In genomic region chr10:100020161-100020882, GRCh38 we compare ENCODE assay signal across 9 cellular contexts. TPM values are rescaled to one million over a fixed set of nuclear protein-coding genes. Genes with fewer than 3 reads are reported as not detected.
DNase-seq lines count a peak whose midpoint lies in the region; ATAC-seq and TF ChIP-seq lines count a peak whose summit lies in the region.
"Had no signal": no experiment of that assay in that cellular context is flagged by ENCODE, and none has a peak within 500 bp of the region (broad histone marks: within the 10 kb centered on the region; RNA-seq: fewer than 3 reads in every experiment).

No MANE protein-coding gene starts in this region.

- H3K4me3 Mint-ChIP-seq in central memory CD8-positive, alpha-beta T cell: no peak overlapping the region
- no peak overlapping the region for H3K4me3 Mint-ChIP-seq in activated T-helper 1 cell treated with anti-CD3 and anti-CD28 coated beads, Interleukin-12 subunit alpha, Interleukin-12 subunit beta, Interleukin-2, Interleukin-4 antibody, amounts not matched to agents 30 ng/mL and 10 ng/mL and 1 ng/mL, durations not matched to agents 14 hours and 24 hours and 36 hours

- ATAC-seq in GM21515 (IDR thresholded peaks at IDR 0.05; ENCODE audit: unreplicated experiment) (peak; percentile 72), lower lobe of right lung (no peak)
- ATAC-seq in central memory CD8-positive, alpha-beta T cell (replicated peaks; ENCODE audit: extremely low read depth, poor library complexity, severe bottlenecking): peak; percentile 73

- H3K36me3 Mint-ChIP-seq in central memory CD8-positive, alpha-beta T cell (ENCODE audit: insufficient read depth): peaks cover 1% of the 10 kb centered on the region
- no peaks in the 10 kb centered on the region for H3K36me3 Mint-ChIP-seq in activated T-helper 1 cell treated with anti-CD3 and anti-CD28 coated beads, Interleukin-12 subunit alpha, Interleukin-12 subunit beta, Interleukin-2, Interleukin-4 antibody, amounts not matched to agents 30 ng/mL and 10 ng/mL and 1 ng/mL, durations not matched to agents 14 hours and 24 hours and 36 hours (ENCODE audit: low read depth)

- H3K36me3 ChIP-seq in GM06990 (ENCODE audit: control insufficient read depth, insufficient read depth, low read length) (no peaks in the 10 kb centered on the region), KMS-11 (ENCODE audit: insufficient read depth) (no peaks in the 10 kb centered on the region), lower lobe of right lung (no peaks in the 10 kb centered on the region)

- intact Hi-C loops in lower lobe of right lung (cut with DNase I): no loop called here
- intact Hi-C loops in activated T-helper 1 cell treated with anti-CD3 and anti-CD28 coated beads, Interleukin-12 subunit alpha, Interleukin-12 subunit beta, Interleukin-2, Interleukin-4 antibody, amounts not matched to agents 30 ng/mL and 10 ng/mL and 1 ng/mL, durations not matched to agents 14 hours and 24 hours and 36 hours (cut with micrococcal nuclease): no loop called here

- H4K20me1 ChIP-seq in KMS-11 (ENCODE audit: insufficient read depth): no peaks in the 10 kb centered on the region

- DNase-seq in GM06990 (ENCODE audit: extremely low read depth, insufficient read length): peak; percentile 79
- no peak for DNase-seq in central memory CD8-positive, alpha-beta T cell (ENCODE audit: low spot score in 2 of 2)
- DNase-seq in lower lobe of right lung: no peak
- DNase-seq in NCI-H1930 (lab: John Stamatoyannopoulos, UW): no peak
- no peak for DNase-seq in activated T-helper 1 cell treated with anti-CD3 and anti-CD28 coated beads, Interleukin-12 subunit alpha, Interleukin-12 subunit beta, Interleukin-2, Interleukin-4 antibody, amounts not matched to agents 30 ng/mL and 10 ng/mL and 1 ng/mL, durations not matched to agents 14 hours and 24 hours and 36 hours (ENCODE audit: low spot score)
- no peak for DNase-seq in stimulated activated CD4-positive, alpha-beta T cell treated with anti-CD3 and anti-CD28 coated beads, Interleukin-4, amount 100 ng/mL, for 4 hours

- H3K4me1 ChIP-seq in KMS-11 (ENCODE audit: low read depth, poor library complexity, severe bottlenecking) (peaks cover 27% of the 10 kb centered on the region), lower lobe of right lung (no peaks in the 10 kb centered on the region)

- H3K27me3 ChIP-seq in GM06990 (replicated peaks; ENCODE audit: control insufficient read depth, insufficient read depth, low read length) (no peaks in the 10 kb centered on the region), KMS-11 (ENCODE audit: insufficient read depth, low read depth) (no peaks in the 10 kb centered on the region), lower lobe of right lung (ENCODE audit: low read depth) (no peaks in the 10 kb centered on the region)

- peak overlapping the region; percentile 33 for H3K4me2 ChIP-seq in KMS-11

- H3K4me3 ChIP-seq in GM06990 (replicated peaks; ENCODE audit: low read depth, low read length): no peak overlapping the region
- no peak overlapping the region for H3K4me3 ChIP-seq in KMS-11 (IDR thresholded peaks at IDR 0.05; ENCODE audit: insufficient read depth, low read depth, low read length)
- no peak overlapping the region for H3K4me3 ChIP-seq in lower lobe of right lung
- H3K4me3 ChIP-seq: lung had no signal

- no peak overlapping the region for H3K27ac Mint-ChIP-seq in central memory CD8-positive, alpha-beta T cell (ENCODE audit: low read depth)
- H3K27ac Mint-ChIP-seq in activated T-helper 1 cell treated with anti-CD3 and anti-CD28 coated beads, Interleukin-12 subunit alpha, Interleukin-12 subunit beta, Interleukin-2, Interleukin-4 antibody, amounts not matched to agents 30 ng/mL and 10 ng/mL and 1 ng/mL, durations not matched to agents 14 hours and 24 hours and 36 hours: no peak overlapping the region

- H3K4me1 Mint-ChIP-seq in central memory CD8-positive, alpha-beta T cell: peaks cover 9% of the 10 kb centered on the region
- peaks cover 14% of the 10 kb centered on the region for H3K4me1 Mint-ChIP-seq in activated T-helper 1 cell treated with anti-CD3 and anti-CD28 coated beads, Interleukin-12 subunit alpha, Interleukin-12 subunit beta, Interleukin-2, Interleukin-4 antibody, amounts not matched to agents 30 ng/mL and 10 ng/mL and 1 ng/mL, durations not matched to agents 14 hours and 24 hours and 36 hours (ENCODE audit: low read depth)

- no peak overlapping the region for H3K9ac ChIP-seq in KMS-11

- TF ChIP-seq CTCF in GM06990 (IDR thresholded peaks at IDR 0.05; ENCODE audit: insufficient read depth, low read length, poor library complexity, severe bottlenecking): peak; percentile 34
- no peak for TF ChIP-seq CTCF in KMS-11 (conservative IDR thresholded peaks at IDR 0.05; ENCODE audit: low read depth, low read length)
- no peak for TF ChIP-seq CTCF in lower lobe of right lung (IDR thresholded peaks at IDR 0.05)

- H3K79me2 ChIP-seq in KMS-11 (ENCODE audit: insufficient read depth, low read depth): no peaks in the 10 kb centered on the region

- no peaks in the 10 kb centered on the region for H3K27me3 Mint-ChIP-seq in central memory CD8-positive, alpha-beta T cell
- peaks cover 6% of the 10 kb centered on the region for H3K27me3 Mint-ChIP-seq in activated T-helper 1 cell treated with anti-CD3 and anti-CD28 coated beads, Interleukin-12 subunit alpha, Interleukin-12 subunit beta, Interleukin-2, Interleukin-4 antibody, amounts not matched to agents 30 ng/mL and 10 ng/mL and 1 ng/mL, durations not matched to agents 14 hours and 24 hours and 36 hours (ENCODE audit: insufficient read depth)

- no peaks in the 10 kb centered on the region for H3K9me3 Mint-ChIP-seq in central memory CD8-positive, alpha-beta T cell
- no peaks in the 10 kb centered on the region for H3K9me3 Mint-ChIP-seq in activated T-helper 1 cell treated with anti-CD3 and anti-CD28 coated beads, Interleukin-12 subunit alpha, Interleukin-12 subunit beta, Interleukin-2, Interleukin-4 antibody, amounts not matched to agents 30 ng/mL and 10 ng/mL and 1 ng/mL, durations not matched to agents 14 hours and 24 hours and 36 hours

- H2AFZ ChIP-seq in KMS-11 (ENCODE audit: low read depth): 0 out of 2 replicates have a peak overlapping the region, but pooled peaks have one; percentile 6

- H3K27ac ChIP-seq in KMS-11: no peak overlapping the region
- H3K27ac ChIP-seq in lower lobe of right lung: no peak overlapping the region

- H3K9me3 ChIP-seq in lower lobe of right lung: no peaks in the 10 kb centered on the region

RNA-seq across cellular contexts. Expression of gene DNMBP, which starts 10.6 kb away (rescaled TPM):
- total RNA-seq in lower lobe of right lung: 13.7 TPM
- total RNA-seq in activated T-helper 1 cell treated with anti-CD3 and anti-CD28 coated beads, Interleukin-12 subunit alpha, Interleukin-12 subunit beta, Interleukin-2, Interleukin-4 antibody, amounts not matched to agents 30 ng/mL and 10 ng/mL and 1 ng/mL, durations not matched to agents 14 hours and 24 hours and 36 hours: 1.4 and 1.5 TPM in 2 replicates

Comparison
In these comparisons a context has a peak if more than half of its experiments do, and no peak if none do; other contexts are left out.
1. ATAC-seq: peak in GM21515 (single experiment) and central memory CD8-positive, alpha-beta T cell (single experiment); none in lower lobe of right lung (0 of 2).